In genomic region chr15:66184936-66185790, GRCh38 we compare ENCODE assay signal across 18 cellular contexts.
A peak's percentile ranks its signal among the peaks of the same experiment; 100 is the strongest.
DNase-seq lines count a peak whose midpoint lies in the region; ATAC-seq and TF ChIP-seq lines count a peak whose summit lies in the region.
"Had no signal": no experiment of that assay in that cellular context is flagged by ENCODE, and none has a peak within 500 bp of the region (broad histone marks: within the 10 kb centered on the region; RNA-seq: fewer than 3 reads in every experiment).

No MANE protein-coding gene starts in this region.

- H3K79me1 ChIP-seq in neuronal stem cell (ENCODE audit: low read depth, low read length) = no peaks in the 10 kb centered on the region

- ATAC-seq in GM21723 (IDR thresholded peaks at IDR 0.05; ENCODE audit: unreplicated experiment) (no peak), GM18909 (IDR thresholded peaks at IDR 0.05; ENCODE audit: poor library complexity, unreplicated experiment) (no peak)
- ATAC-seq: Right ventricle myocardium inferior, SK-N-SH treated with all-trans-retinoic acid at 6 μM for 48 hours had no signal

- H2AK5ac ChIP-seq in neuronal stem cell (ENCODE audit: low read depth, low read length) = no peak overlapping the region

- no peak for TF ChIP-seq CTCF in OCI-LY1 (IDR thresholded peaks at IDR 0.05; ENCODE audit: low read length)
- TF ChIP-seq CTCF in endodermal cell (conservative IDR thresholded peaks at IDR 0.05) = no peak

- H3K14ac ChIP-seq in neuronal stem cell (ENCODE audit: low read length) = no peak overlapping the region

- no peaks in the 10 kb centered on the region for H3K36me3 Mint-ChIP-seq in endodermal cell (ENCODE audit: low read depth)

- H3K4me2 ChIP-seq in OCI-LY1 (ENCODE audit: low read length) (peak overlapping the region; percentile 71), neuronal stem cell (ENCODE audit: insufficient read depth, low read length, poor library complexity, severe bottlenecking) (no peak overlapping the region)

- H3K4me1 ChIP-seq in OCI-LY1 (ENCODE audit: insufficient read depth, low read length, severe bottlenecking) (peaks cover 100% of the 10 kb centered on the region), endodermal cell (ENCODE audit: control insufficient read depth, insufficient read depth, low read length) (peaks cover 14% of the 10 kb centered on the region), neuronal stem cell (ENCODE audit: control insufficient read depth in 2 of 2, insufficient read depth in 1 of 2, low read depth in 1 of 2, low read length in 2 of 2) (peaks cover 6 to 15% of the 10 kb centered on the region in 2 donors)

- no peak overlapping the region for H3K4me3 Mint-ChIP-seq in endodermal cell

- H3K4me1 Mint-ChIP-seq in endodermal cell = peaks cover 43% of the 10 kb centered on the region

- peak; percentile 5 for DNase-seq in GM04503 (ENCODE audit: low read depth)
- DNase-seq in endodermal cell = peak; percentile 43
- no peak for DNase-seq in neuronal stem cell (ENCODE audit: low spot score)
- DNase-seq in NAMALWA (ENCODE audit: low spot score) = no peak
- no peak for DNase-seq in occipital lobe (lab: John Stamatoyannopoulos, UW)
- DNase-seq: ACHN, COR-L47, DMS153, KBM-7, NCI-H1105, NCI-H1694, NCI-H510A treated with DMSO at 0.1 percent for 48 hours, NCI-H82 had no signal

- H3K27ac ChIP-seq in OCI-LY1 (ENCODE audit: low read depth, low read length, poor library complexity, severe bottlenecking) = peak overlapping the region; percentile 100
- no peak overlapping the region for H3K27ac ChIP-seq in endodermal cell (ENCODE audit: low read depth, low read length)
- no peak overlapping the region for H3K27ac ChIP-seq in neuronal stem cell (replicated peaks; ENCODE audit: low read length)

- H2BK120ac ChIP-seq in neuronal stem cell (ENCODE audit: low read depth, low read length) = no peak overlapping the region

- H3K36me3 ChIP-seq in OCI-LY1 (ENCODE audit: insufficient read depth, low read length) = no peaks in the 10 kb centered on the region
- H3K36me3 ChIP-seq in endodermal cell (ENCODE audit: control insufficient read depth, insufficient read depth, low read length) = no peaks in the 10 kb centered on the region
- no peaks in the 10 kb centered on the region for H3K36me3 ChIP-seq in neuronal stem cell (replicated peaks in 1 of 2; ENCODE audit: control insufficient read depth in 2 of 2, insufficient read depth in 2 of 2, low read length in 2 of 2)

- H3K9ac ChIP-seq in OCI-LY1 (ENCODE audit: low read length) = peak overlapping the region; percentile 81
- H3K9ac ChIP-seq in endodermal cell (ENCODE audit: extremely low read depth, low read length, poor library complexity, severe bottlenecking) = no peak overlapping the region
- H3K9ac ChIP-seq in neuronal stem cell (ENCODE audit: low read depth, low read length, poor library complexity) = peak overlapping the region; percentile 17

- H3K4me3 ChIP-seq in OCI-LY1 (ENCODE audit: low read depth, low read length, poor library complexity, severe bottlenecking) (peak overlapping the region; percentile 60), endodermal cell (ENCODE audit: low read length) (no peak overlapping the region), neuronal stem cell (ENCODE audit: low read length in 2 of 2) (no peak overlapping the region)

- H3K27ac Mint-ChIP-seq in endodermal cell = no peak overlapping the region

- H2BK12ac ChIP-seq in neuronal stem cell (ENCODE audit: low read length) = no peak overlapping the region

- H3K27me3 ChIP-seq in OCI-LY1 (ENCODE audit: insufficient read depth, low read length) = no peaks in the 10 kb centered on the region
- H3K27me3 ChIP-seq in endodermal cell (ENCODE audit: control insufficient read depth, insufficient read depth, low read length, poor library complexity, severe bottlenecking) = no peaks in the 10 kb centered on the region
- peaks cover 0 to 67% (median 0%) of the 10 kb centered on the region in 3 experiments for H3K27me3 ChIP-seq in neuronal stem cell (ENCODE audit: control insufficient read depth in 3 of 3, insufficient read depth in 3 of 3, low read depth in 1 of 3, low read length in 3 of 3)

- no peaks in the 10 kb centered on the region for H3F3A ChIP-seq in OCI-LY1 (ENCODE audit: insufficient read depth, low read length)

- H2BK15ac ChIP-seq in neuronal stem cell (ENCODE audit: low read length) = no peak overlapping the region

- H4K20me1 ChIP-seq in OCI-LY1 (ENCODE audit: insufficient read depth, low read length) = no peaks in the 10 kb centered on the region

- no peak overlapping the region for H4K8ac ChIP-seq in neuronal stem cell (ENCODE audit: low read depth, low read length)

- no peak overlapping the region for H2BK5ac ChIP-seq in neuronal stem cell (ENCODE audit: low read length)

- no peaks in the 10 kb centered on the region for H3K79me2 ChIP-seq in OCI-LY1 (ENCODE audit: insufficient read depth, low read length)

- H4K91ac ChIP-seq in neuronal stem cell (ENCODE audit: low read depth, low read length, poor library complexity) = no peak overlapping the region

- 74 to 82% methylated on average over 2 to 6 of the region's 8 CpGs for WGBS in endodermal cell (ENCODE audit: insufficient coverage in 1 of 2, insufficient read length in 1 of 2), 2 experiments
- WGBS in neuronal stem cell (ENCODE audit: extremely low coverage in 2 of 2, insufficient read length in 2 of 2, insufficient replicate concordance in 1 of 2), 2 donors = no CpG with 5 or more reads among the region's 8 CpGs

- H3K9me2 ChIP-seq in OCI-LY1 (ENCODE audit: low read depth, low read length) = no peaks in the 10 kb centered on the region

- H3K27me3 Mint-ChIP-seq in endodermal cell (ENCODE audit: insufficient read depth) = peaks cover 6% of the 10 kb centered on the region

- H3K9me3 ChIP-seq in OCI-LY1 (ENCODE audit: low read length) = no peaks in the 10 kb centered on the region
- no peaks in the 10 kb centered on the region for H3K9me3 ChIP-seq in endodermal cell (ENCODE audit: control insufficient read depth, low read length)
- H3K9me3 ChIP-seq in neuronal stem cell (replicated peaks in 1 of 2; ENCODE audit: control insufficient read depth in 2 of 2, insufficient read depth in 1 of 2, low read depth in 1 of 2, low read length in 2 of 2) = no peaks in the 10 kb centered on the region

- H3K18ac ChIP-seq in neuronal stem cell (ENCODE audit: low read length) = no peak overlapping the region

- no peak overlapping the region for H3K4ac ChIP-seq in neuronal stem cell (ENCODE audit: low read length)

- H3K9me3 Mint-ChIP-seq in endodermal cell = no peaks in the 10 kb centered on the region

- H2AFZ ChIP-seq in OCI-LY1 (ENCODE audit: low read length) (no peak overlapping the region), neuronal stem cell (ENCODE audit: low read length) (no peak overlapping the region)

- H3K23ac ChIP-seq in neuronal stem cell (ENCODE audit: low read depth, low read length, poor library complexity) = no peak overlapping the region

Comparison
In these comparisons a context has a peak if more than half of its experiments do, and no peak if none do; other contexts are left out.
1. DNase-seq: peak in GM04503 (single experiment) and endodermal cell (single experiment); none in neuronal stem cell (single experiment), NAMALWA (single experiment) and occipital lobe (single experiment).